In genomic region chr6:31836676-31837611, GRCh38 we compare ENCODE assay signal across 7 cellular contexts. TPM values are rescaled to one million over a fixed set of nuclear protein-coding genes. Genes with fewer than 3 reads are reported as not detected.
DNase-seq lines count a peak whose midpoint lies in the region; ATAC-seq and TF ChIP-seq lines count a peak whose summit lies in the region.

No MANE protein-coding gene starts in this region.

- ATAC-seq in T-helper 17 cell = peak; percentile 22
- no peak for ATAC-seq in HG03159 (IDR thresholded peaks at IDR 0.05; ENCODE audit: unreplicated experiment)

- H3K4me3 ChIP-seq in HEK293 (ENCODE audit: low read depth, low read length) (peak overlapping the region; percentile 79), fibroblast of the aortic adventitia (ENCODE audit: low read depth, low read length) (peak overlapping the region; percentile 96), sigmoid colon (peak overlapping the region in 3 of 4 donors; percentile 66 to 85 (median 83))

- H3K36me3 Mint-ChIP-seq in T-helper 17 cell (ENCODE audit: low read depth) = peaks cover 5% of the 10 kb centered on the region

- H3K36me3 ChIP-seq in HEK293 (ENCODE audit: control insufficient read depth in 2 of 2, insufficient read depth in 1 of 2, low read length in 2 of 2) (peaks cover 47 to 52% of the 10 kb centered on the region in 2 experiments), sigmoid colon (peaks cover 18 to 52% (median 34%) of the 10 kb centered on the region in 4 donors)

- peaks cover 27% of the 10 kb centered on the region for H3K4me1 Mint-ChIP-seq in T-helper 17 cell

- H3K4me1 ChIP-seq in HEK293 (ENCODE audit: control insufficient read depth, insufficient read depth, low read length) = peaks cover 9% of the 10 kb centered on the region
- H3K4me1 ChIP-seq in sigmoid colon = peaks cover 0 to 52% (median 45%) of the 10 kb centered on the region in 4 donors

- no peaks in the 10 kb centered on the region for H3K27me3 ChIP-seq in sigmoid colon

- DNase-seq in T-helper 17 cell (no peak), fibroblast of the aortic adventitia (ENCODE audit: low read depth) (peak; percentile 61), sigmoid colon (no peak), UCSD-AML1 (lab: John Stamatoyannopoulos, UW; ENCODE audit: unreplicated experiment) (no peak)
- DNase-seq in stimulated activated CD8-positive, alpha-beta memory T cell treated with anti-CD3 and anti-CD28 coated beads, Interleukin-4, amount 100 ng/mL, for 48 hours = no peak

- peak overlapping the region; percentile 100 for H3K27ac Mint-ChIP-seq in T-helper 17 cell

- TF ChIP-seq EP300 in sigmoid colon (IDR thresholded peaks at IDR 0.05) = no peak

- TF ChIP-seq POLR2A in sigmoid colon (IDR thresholded peaks at IDR 0.05) = no peak

- no peaks in the 10 kb centered on the region for H3K27me3 Mint-ChIP-seq in T-helper 17 cell

- H3K9me3 ChIP-seq in HEK293 (ENCODE audit: control insufficient read depth, insufficient read depth, low read depth, low read length) (no peaks in the 10 kb centered on the region), T-helper 17 cell (ENCODE audit: control insufficient read depth, low read length, poor library complexity, severe bottlenecking) (no peaks in the 10 kb centered on the region), sigmoid colon (no peaks in the 10 kb centered on the region)

- TF ChIP-seq CTCF in HEK293 (tag by site-specific recombination; IDR thresholded peaks at IDR 0.05) (no peak), fibroblast of the aortic adventitia (IDR thresholded peaks at IDR 0.05; ENCODE audit: insufficient read depth, low read length) (peak; percentile 14), sigmoid colon (IDR thresholded peaks at IDR 0.05) (no peak)

- CTCF ChIA-PET in HEK293 (lab: Yijun Ruan, JAX) = interaction anchor here (0.7 to 1.6 kb wide), 2 partner anchors 33 to 46 kb away, joined by 4 read pairs; no protein-coding TSS in a partner anchor

- POLR2A ChIA-PET in HEK293 (lab: Yijun Ruan, JAX) = interaction anchor here (0.5 to 12.5 kb wide), 11 partner anchors 10 to 116 kb away, joined by 3 to 125 read pairs (median 5); partner anchors contain the start of genes EHMT2, HSPA1B, LSM2 and NEU1

- H3K4me3 Mint-ChIP-seq in T-helper 17 cell = peak overlapping the region; percentile 98

- peak overlapping the region; percentile 88 for H3K27ac ChIP-seq in HEK293 (ENCODE audit: extremely low read depth, low read depth, low read length)
- H3K27ac ChIP-seq in sigmoid colon = peak overlapping the region; percentile 90 to 96 (median 94)

- intact Hi-C loops in sigmoid colon (cut with DNase I) = loop anchor here (2.0 to 10.0 kb wide), 3 partner anchors 60 to 292 kb away; partner anchors contain the start of genes ATP6V1G2, DDX39B, EHMT2 and NELFE

- 8 to 14% methylated on average over 11 of the region's 11 CpGs for WGBS in sigmoid colon, 2 donors

TF ChIP-seq in HEK293, 187 proteins besides CTCF, POLR2A, EP300 and RAD21 (continues in another document):
- TF ChIP-seq, protein P1, sequence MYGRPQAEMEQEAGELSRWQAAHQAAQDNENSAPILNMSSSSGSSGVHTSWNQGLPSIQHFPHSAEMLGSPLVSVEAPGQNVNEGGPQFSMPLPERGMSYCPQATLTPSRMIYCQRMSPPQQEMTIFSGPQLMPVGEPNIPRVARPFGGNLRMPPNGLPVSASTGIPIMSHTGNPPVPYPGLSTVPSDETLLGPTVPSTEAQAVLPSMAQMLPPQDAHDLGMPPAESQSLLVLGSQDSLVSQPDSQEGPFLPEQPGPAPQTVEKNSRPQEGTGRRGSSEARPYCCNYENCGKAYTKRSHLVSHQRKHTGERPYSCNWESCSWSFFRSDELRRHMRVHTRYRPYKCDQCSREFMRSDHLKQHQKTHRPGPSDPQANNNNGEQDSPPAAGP (tag by site-specific recombination; IDR thresholded peaks at IDR 0.05) = peak; percentile 75; the same call in 1 of the 2 replicates
- 0 out of 2 replicates have a peak, but pooled peaks have one; percentile 19 for TF ChIP-seq KLF1 (tag by site-specific recombination; IDR thresholded peaks at IDR 0.05)
- no peak for TF ChIP-seq ZNF785 (tag by site-specific recombination; IDR thresholded peaks at IDR 0.05)
- TF ChIP-seq ZNF664 (tag by site-specific recombination; IDR thresholded peaks at IDR 0.05) = 0 out of 2 replicates have a peak, but pooled peaks have one; percentile 15
- TF ChIP-seq, protein P2, sequence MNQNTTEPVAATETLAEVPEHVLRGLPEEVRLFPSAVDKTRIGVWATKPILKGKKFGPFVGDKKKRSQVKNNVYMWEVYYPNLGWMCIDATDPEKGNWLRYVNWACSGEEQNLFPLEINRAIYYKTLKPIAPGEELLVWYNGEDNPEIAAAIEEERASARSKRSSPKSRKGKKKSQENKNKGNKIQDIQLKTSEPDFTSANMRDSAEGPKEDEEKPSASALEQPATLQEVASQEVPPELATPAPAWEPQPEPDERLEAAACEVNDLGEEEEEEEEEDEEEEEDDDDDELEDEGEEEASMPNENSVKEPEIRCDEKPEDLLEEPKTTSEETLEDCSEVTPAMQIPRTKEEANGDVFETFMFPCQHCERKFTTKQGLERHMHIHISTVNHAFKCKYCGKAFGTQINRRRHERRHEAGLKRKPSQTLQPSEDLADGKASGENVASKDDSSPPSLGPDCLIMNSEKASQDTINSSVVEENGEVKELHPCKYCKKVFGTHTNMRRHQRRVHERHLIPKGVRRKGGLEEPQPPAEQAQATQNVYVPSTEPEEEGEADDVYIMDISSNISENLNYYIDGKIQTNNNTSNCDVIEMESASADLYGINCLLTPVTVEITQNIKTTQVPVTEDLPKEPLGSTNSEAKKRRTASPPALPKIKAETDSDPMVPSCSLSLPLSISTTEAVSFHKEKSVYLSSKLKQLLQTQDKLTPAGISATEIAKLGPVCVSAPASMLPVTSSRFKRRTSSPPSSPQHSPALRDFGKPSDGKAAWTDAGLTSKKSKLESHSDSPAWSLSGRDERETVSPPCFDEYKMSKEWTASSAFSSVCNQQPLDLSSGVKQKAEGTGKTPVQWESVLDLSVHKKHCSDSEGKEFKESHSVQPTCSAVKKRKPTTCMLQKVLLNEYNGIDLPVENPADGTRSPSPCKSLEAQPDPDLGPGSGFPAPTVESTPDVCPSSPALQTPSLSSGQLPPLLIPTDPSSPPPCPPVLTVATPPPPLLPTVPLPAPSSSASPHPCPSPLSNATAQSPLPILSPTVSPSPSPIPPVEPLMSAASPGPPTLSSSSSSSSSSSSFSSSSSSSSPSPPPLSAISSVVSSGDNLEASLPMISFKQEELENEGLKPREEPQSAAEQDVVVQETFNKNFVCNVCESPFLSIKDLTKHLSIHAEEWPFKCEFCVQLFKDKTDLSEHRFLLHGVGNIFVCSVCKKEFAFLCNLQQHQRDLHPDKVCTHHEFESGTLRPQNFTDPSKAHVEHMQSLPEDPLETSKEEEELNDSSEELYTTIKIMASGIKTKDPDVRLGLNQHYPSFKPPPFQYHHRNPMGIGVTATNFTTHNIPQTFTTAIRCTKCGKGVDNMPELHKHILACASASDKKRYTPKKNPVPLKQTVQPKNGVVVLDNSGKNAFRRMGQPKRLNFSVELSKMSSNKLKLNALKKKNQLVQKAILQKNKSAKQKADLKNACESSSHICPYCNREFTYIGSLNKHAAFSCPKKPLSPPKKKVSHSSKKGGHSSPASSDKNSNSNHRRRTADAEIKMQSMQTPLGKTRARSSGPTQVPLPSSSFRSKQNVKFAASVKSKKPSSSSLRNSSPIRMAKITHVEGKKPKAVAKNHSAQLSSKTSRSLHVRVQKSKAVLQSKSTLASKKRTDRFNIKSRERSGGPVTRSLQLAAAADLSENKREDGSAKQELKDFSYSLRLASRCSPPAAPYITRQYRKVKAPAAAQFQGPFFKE (tag by site-specific recombination; IDR thresholded peaks at IDR 0.05; ENCODE audit: borderline replicate concordance) = no peak
- TF ChIP-seq ZNF629 (tag by site-specific recombination; IDR thresholded peaks at IDR 0.05) = peak; percentile 92
- TF ChIP-seq ZNF394 (tag by site-specific recombination; IDR thresholded peaks at IDR 0.05; ENCODE audit: borderline replicate concordance) = no peak
- TF ChIP-seq ZNF426 (tag by site-specific recombination; IDR thresholded peaks at IDR 0.05) = no peak
- 0 out of 2 replicates have a peak, but pooled peaks have one; percentile 47 for TF ChIP-seq IKZF3 (tag by site-specific recombination; IDR thresholded peaks at IDR 0.05)
- TF ChIP-seq ZNF366 (tag by site-specific recombination; conservative IDR thresholded peaks at IDR 0.05) = peak; percentile 79
- TF ChIP-seq ZNF747 (tag by site-specific recombination; IDR thresholded peaks at IDR 0.05) = no peak
- no peak for TF ChIP-seq ZBTB48 (tag by site-specific recombination; IDR thresholded peaks at IDR 0.05)
- TF ChIP-seq SP3 (tag by site-specific recombination; IDR thresholded peaks at IDR 0.05) = no peak
- TF ChIP-seq ZNF311 (tag by site-specific recombination; IDR thresholded peaks at IDR 0.05; ENCODE audit: borderline replicate concordance) = no peak

RNA-seq across cellular contexts. Expression of gene HSPA1B, which starts 9.4 kb away (rescaled TPM):
- total RNA-seq in T-helper 17 cell (10 to 100 TPM; 18.0 to 20.5 TPM), fibroblast of the aortic adventitia (ENCODE audit: low replicate concordance) (62.0 and 112 TPM in 2 replicates), sigmoid colon (100 to 1,000 TPM in 3 of 4 donors, 10 to 100 TPM in 1; 72.6 to 237 (median 113) TPM)
- 100 to 1,000 TPM in 1 of 3 donors, 10 to 100 TPM in 2; 63.1 to 116 (median 64.3) TPM for polyA plus RNA-seq in sigmoid colon

RNA-seq across cellular contexts. Expression of gene HSPA1A, which starts 21.6 kb away (rescaled TPM):
- total RNA-seq in T-helper 17 cell = 10 to 100 TPM; 15.1 to 20.2 TPM
- 52.8 and 76.9 TPM in 2 replicates for total RNA-seq in fibroblast of the aortic adventitia (ENCODE audit: low replicate concordance)
- total RNA-seq in sigmoid colon = 100 to 1,000 TPM; 147 to 321 (median 168) TPM
- polyA plus RNA-seq in sigmoid colon = 10 to 100 TPM; 39.0 to 70.1 (median 63.1) TPM

RNA-seq across cellular contexts. Expression of gene HSPA1L, which starts 21.9 kb away (rescaled TPM):
- total RNA-seq in T-helper 17 cell = 1 to 10 TPM; 3.4 to 3.5 TPM
- total RNA-seq in fibroblast of the aortic adventitia (ENCODE audit: low replicate concordance) = 1.4 and 2.4 TPM in 2 replicates
- total RNA-seq in sigmoid colon = 1 to 10 TPM; 1.1 to 2.3 (median 1.8) TPM
- 1 to 10 TPM in 1 of 3 donors, under 1 TPM in 2; 0.23 to 1.2 (median 0.60) TPM for polyA plus RNA-seq in sigmoid colon

RNA-seq across cellular contexts. Expression of gene NEU1, which starts 25.7 kb away (rescaled TPM):
- 10 to 100 TPM; 27.1 to 29.6 TPM for total RNA-seq in T-helper 17 cell
- total RNA-seq in fibroblast of the aortic adventitia (ENCODE audit: low replicate concordance) = 35.8 and 48.2 TPM in 2 replicates
- total RNA-seq in sigmoid colon = 10 to 100 TPM; 31.3 to 43.2 (median 33.6) TPM
- 10 to 100 TPM; 15.0 to 41.1 (median 31.9) TPM for polyA plus RNA-seq in sigmoid colon

RNA-seq across cellular contexts. Expression of gene LSM2, which starts 30.2 kb away (rescaled TPM):
- total RNA-seq in T-helper 17 cell (10 to 100 TPM; 20.9 to 22.5 TPM), fibroblast of the aortic adventitia (ENCODE audit: low replicate concordance) (49.5 and 88.3 TPM in 2 replicates), sigmoid colon (10 to 100 TPM; 29.6 to 53.5 (median 48.1) TPM)
- polyA plus RNA-seq in sigmoid colon = 10 to 100 TPM; 28.4 to 94.7 (median 49.9) TPM
